9 cellular contexts compared by ENCODE assay signal in the genomic region with DNA sequence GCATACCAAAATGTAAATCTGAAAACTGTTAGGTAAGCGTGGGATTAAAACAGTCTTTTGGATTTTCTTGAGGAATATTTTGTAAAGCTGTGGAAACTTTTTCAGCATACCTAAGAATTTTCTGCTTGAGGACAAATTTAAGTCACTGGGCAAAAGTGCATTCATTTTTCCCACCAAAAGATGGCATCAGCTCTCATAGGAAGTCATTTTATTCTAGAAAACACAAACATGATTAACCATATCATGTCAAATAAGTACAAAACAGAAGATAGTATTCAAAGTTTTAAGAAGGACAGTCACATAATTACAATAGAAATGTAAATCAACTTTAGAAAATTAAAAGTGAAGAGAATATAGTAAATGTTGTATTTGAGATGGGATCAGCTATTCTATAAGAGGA.
DNase-seq lines count a peak whose midpoint lies in the region; ATAC-seq, FAIRE-seq and TF ChIP-seq lines count a peak whose summit lies in the region.
"Had no signal": no experiment of that assay in that cellular context is flagged by ENCODE, and none has a peak within 500 bp of the region (broad histone marks: within the 10 kb centered on the region; RNA-seq: fewer than 3 reads in every experiment).

No MANE protein-coding gene starts in this region.

- no peak for ATAC-seq in HG02759 (IDR thresholded peaks at IDR 0.05; ENCODE audit: unreplicated experiment)

- no peak overlapping the region for H3K4me2 ChIP-seq in OCI-LY1 (ENCODE audit: low read length)

- H3K36me3 ChIP-seq in OCI-LY1 (ENCODE audit: insufficient read depth, low read length) (no peaks in the 10 kb centered on the region), small intestine (ENCODE audit: control insufficient read depth in 2 of 2, insufficient read depth in 2 of 2, low read length in 2 of 2) (no peaks in the 10 kb centered on the region)

- H3K79me2 ChIP-seq in OCI-LY1 (ENCODE audit: insufficient read depth, low read length) = no peaks in the 10 kb centered on the region

- 86 to 93% (median 87%) methylated on average over 1 of the region's 1 CpG for WGBS in small intestine, 3 donors

- H3F3A ChIP-seq in OCI-LY1 (ENCODE audit: insufficient read depth, low read length) = no peaks in the 10 kb centered on the region

- no peaks in the 10 kb centered on the region for H3K9me2 ChIP-seq in OCI-LY1 (ENCODE audit: low read depth, low read length)

- H3K27me3 ChIP-seq in OCI-LY1 (ENCODE audit: insufficient read depth, low read length) (no peaks in the 10 kb centered on the region), small intestine (ENCODE audit: control insufficient read depth in 2 of 2, insufficient read depth in 2 of 2, low read length in 2 of 2) (no peaks in the 10 kb centered on the region)
- H3K27me3 ChIP-seq: SJCRH30 had no signal

- DNase-seq in NCI-H446 (lab: John Stamatoyannopoulos, UW) (peak; percentile 4), NCI-H446 treated with DMSO at 0.1 percent for 48 hours (lab: John Stamatoyannopoulos, UW) (no peak), fibroblast of gingiva (ENCODE audit: low read depth) (peak; percentile 32), small intestine (peak; percentile 10), mucosa of gallbladder (ENCODE audit: low spot score) (no peak), NCI-H2107 treated with DMSO at 0.1 percent for 48 hours (lab: John Stamatoyannopoulos, UW; ENCODE audit: unreplicated experiment) (no peak)

- no peaks in the 10 kb centered on the region for H3K9me3 ChIP-seq in OCI-LY1 (ENCODE audit: low read length)
- H3K9me3 ChIP-seq in small intestine (ENCODE audit: control insufficient read depth, low read depth) = no peaks in the 10 kb centered on the region
- H3K9me3 ChIP-seq: SJCRH30 had no signal

- TF ChIP-seq CTCF in OCI-LY1 (IDR thresholded peaks at IDR 0.05; ENCODE audit: low read length) = peak; percentile 51

- H3K4me1 ChIP-seq in OCI-LY1 (ENCODE audit: insufficient read depth, low read length, severe bottlenecking) (no peaks in the 10 kb centered on the region), small intestine (ENCODE audit: control insufficient read depth in 2 of 2, insufficient read depth in 1 of 2, low read depth in 1 of 2, low read length in 1 of 2) (no peaks in the 10 kb centered on the region)
- H3K4me1 ChIP-seq: SJCRH30 had no signal

- H3K27ac ChIP-seq in OCI-LY1 (ENCODE audit: low read depth, low read length, poor library complexity, severe bottlenecking) (no peak overlapping the region), small intestine (ENCODE audit: low read depth in 1 of 2, low read length in 1 of 2) (no peak overlapping the region)
- H3K27ac ChIP-seq: SJCRH30 had no signal

- H3K4me3 ChIP-seq in OCI-LY1 (ENCODE audit: low read depth, low read length, poor library complexity, severe bottlenecking) = no peak overlapping the region
- H3K4me3 ChIP-seq in small intestine (ENCODE audit: low read depth in 1 of 2, low read length in 2 of 2) = no peak overlapping the region
- H3K4me3 ChIP-seq: SJCRH30 had no signal

- H4K20me1 ChIP-seq in OCI-LY1 (ENCODE audit: insufficient read depth, low read length) = no peaks in the 10 kb centered on the region

- no peak for FAIRE-seq in small intestine (lab: Jason Lieb, UNC)

- no peak overlapping the region for H3K9ac ChIP-seq in OCI-LY1 (ENCODE audit: low read length)

- H2AFZ ChIP-seq in OCI-LY1 (ENCODE audit: low read length) = no peak overlapping the region

Comparison
In these comparisons a context has a peak if more than half of its experiments do, and no peak if none do; other contexts are left out.
1. DNase-seq: peak in NCI-H446 (2 of 2), fibroblast of gingiva (single experiment) and small intestine (single experiment); none in NCI-H446 treated with DMSO at 0.1 percent for 48 hours (single experiment), mucosa of gallbladder (single experiment) and NCI-H2107 treated with DMSO at 0.1 percent for 48 hours (single experiment).